ENCODE assay signal across 10 cellular contexts in genomic region chr15:49556437-49556836, GRCh38.
"Had no signal": no experiment of that assay in that cellular context is flagged by ENCODE, and none has a peak within 500 bp of the region (broad histone marks: within the 10 kb centered on the region; RNA-seq: fewer than 3 reads in every experiment).

No MANE protein-coding gene starts in this region.

- H3K4me3 Mint-ChIP-seq: GM23338, H9, HFFc6 had no signal

- H3K9ac ChIP-seq: GM23248 had no signal

- H3K27ac Mint-ChIP-seq: GM23338, H9, HFFc6 had no signal

- ATAC-seq: GM23338, HCT116 had no signal

- DNase-seq: GM23248, GOT3, H7, H9, HCEC 1CT, HFFc6 had no signal

- H3K4me1 Mint-ChIP-seq: GM23338, H9 had no signal

- FAIRE-seq: H54 had no signal

- H2AFZ ChIP-seq: GM23248, GM23338 had no signal

- H3K27ac ChIP-seq: GM23248 had no signal

- H3K4me3 ChIP-seq: GM23248, GM23338, HAP-1 had no signal

- H3K36me3 ChIP-seq: HAP-1 had no signal

- H3K4me2 ChIP-seq: GM23338 had no signal

- H3K9me3 ChIP-seq: HAP-1 had no signal
